11 cellular contexts compared by ENCODE assay signal in genomic region chr14:76768671-76769500, GRCh38. TPM values are rescaled to one million over a fixed set of nuclear protein-coding genes. Genes with fewer than 3 reads are reported as not detected.
A peak's percentile ranks its signal among the peaks of the same experiment; 100 is the strongest.
DNase-seq lines count a peak whose midpoint lies in the region; ATAC-seq and TF ChIP-seq lines count a peak whose summit lies in the region.
"Had no signal": no experiment of that assay in that cellular context is flagged by ENCODE, and none has a peak within 500 bp of the region (broad histone marks: within the 10 kb centered on the region; RNA-seq: fewer than 3 reads in every experiment).

No MANE protein-coding gene starts in this region.

- H3K9ac ChIP-seq in IMR-90 (ENCODE audit: low read depth, low read length): no peak overlapping the region
- H3K9ac ChIP-seq: KMS-11 had no signal

- H4K5ac ChIP-seq in IMR-90 (ENCODE audit: low read depth, low read length): no peak overlapping the region

- no peak overlapping the region for H3K23ac ChIP-seq in IMR-90 (ENCODE audit: low read depth, low read length)

- H3K27me3 ChIP-seq in CD4-positive, alpha-beta T cell (ENCODE audit: control insufficient read depth, insufficient read depth, low read length): no peaks in the 10 kb centered on the region
- H3K27me3 ChIP-seq in IMR-90 (ENCODE audit: control insufficient read depth, insufficient read depth, low read length): no peaks in the 10 kb centered on the region
- H3K27me3 ChIP-seq in testis: no peaks in the 10 kb centered on the region

- TF ChIP-seq POLR2A in IMR-90 (IDR thresholded peaks at IDR 0.05; ENCODE audit: low read depth, low read length): no peak
- no peak for TF ChIP-seq POLR2A in testis (IDR thresholded peaks at IDR 0.05)

- peak overlapping the region in 1 of 2 experiments; percentile 42; a peak in 1 of 4 replicates for H4K8ac ChIP-seq in IMR-90 (ENCODE audit: low read depth in 2 of 2, low read length in 2 of 2)

- H3K27ac Mint-ChIP-seq in CD4-positive, alpha-beta T cell: peak overlapping the region; percentile 94
- peak overlapping the region; percentile 77 to 94 for H3K27ac Mint-ChIP-seq in effector memory CD8-positive, alpha-beta T cell
- peak overlapping the region; percentile 86 for H3K27ac Mint-ChIP-seq in neural crest cell (ENCODE audit: unreplicated experiment)

- no peak overlapping the region for H4K91ac ChIP-seq in IMR-90 (ENCODE audit: insufficient read depth, low read depth, low read length)

- H3K56ac ChIP-seq in IMR-90 (ENCODE audit: extremely low read depth, insufficient read depth, low read length): no peak overlapping the region

- H2AFZ ChIP-seq in IMR-90 (replicated peaks; ENCODE audit: low read length, poor library complexity): peak overlapping the region; percentile 62

- POLR2A ChIA-PET in CD4-positive, alpha-beta T cell (lab: Charles Lee): interaction anchor here (1.0 to 1.4 kb wide), 3 partner anchors 9 to 44 kb away, joined by 3 to 7 read pairs (median 4); partner anchors contain the start of gene ANGEL1
- POLR2A ChIA-PET in IMR-90 (lab: Charles Lee; ENCODE audit: unreplicated experiment): interaction anchor here (0.6 kb wide), 1 partner anchor 256 kb away, joined by 3 read pairs; no protein-coding TSS in a partner anchor

- no peaks in the 10 kb centered on the region for H3K79me1 ChIP-seq in IMR-90 (ENCODE audit: low read depth in 1 of 2, low read length in 2 of 2)

- H3K27ac ChIP-seq in CD4-positive, alpha-beta T cell (ENCODE audit: low read depth, low read length): peak overlapping the region; percentile 70
- H3K27ac ChIP-seq in IMR-90 (ENCODE audit: insufficient read depth, low read length) (no peak overlapping the region), testis (no peak overlapping the region)
- H3K27ac ChIP-seq: KMS-11 had no signal

- no peaks in the 10 kb centered on the region for H3K27me3 Mint-ChIP-seq in CD4-positive, alpha-beta T cell
- H3K27me3 Mint-ChIP-seq in effector memory CD8-positive, alpha-beta T cell: peaks cover 0 to 8% of the 10 kb centered on the region in 2 donors
- no peaks in the 10 kb centered on the region for H3K27me3 Mint-ChIP-seq in neural crest cell (ENCODE audit: low read depth)

- no peaks in the 10 kb centered on the region for H3K9me3 Mint-ChIP-seq in CD4-positive, alpha-beta T cell
- no peaks in the 10 kb centered on the region for H3K9me3 Mint-ChIP-seq in effector memory CD8-positive, alpha-beta T cell
- H3K9me3 Mint-ChIP-seq in neural crest cell: no peaks in the 10 kb centered on the region

- H2AK5ac ChIP-seq in IMR-90 (ENCODE audit: low read depth, low read length): no peak overlapping the region

- ATAC-seq in CD4-positive, alpha-beta T cell (ENCODE audit: poor library complexity): no peak
- ATAC-seq in IMR-90 (ENCODE audit: low read depth): no peak
- ATAC-seq in effector memory CD8-positive, alpha-beta T cell (replicated peaks): no peak

- H3K9me1 ChIP-seq in IMR-90 (ENCODE audit: insufficient read depth, low read length): peaks cover 8% of the 10 kb centered on the region; the same call in 1 of the 2 replicates

- H3K4me1 Mint-ChIP-seq in CD4-positive, alpha-beta T cell (ENCODE audit: low read depth): peaks cover 15% of the 10 kb centered on the region
- peaks cover 6 to 19% of the 10 kb centered on the region in 2 donors for H3K4me1 Mint-ChIP-seq in effector memory CD8-positive, alpha-beta T cell (ENCODE audit: low read depth in 2 of 2)
- H3K4me1 Mint-ChIP-seq in neural crest cell: peaks cover 56% of the 10 kb centered on the region

- H2BK120ac ChIP-seq in IMR-90 (ENCODE audit: low read depth, low read length): no peak overlapping the region

- intact Hi-C loops in CD4-positive, alpha-beta T cell (cut with DNase I, micrococcal nuclease): loop anchor here in 1 of 2 experiments (2.0 to 5.0 kb wide), 2 partner anchors 42 to 57 kb away; no protein-coding TSS in a partner anchor
- intact Hi-C loops in IMR-90 (cut with micrococcal nuclease): no loop called here
- intact Hi-C loops in testis (cut with DNase I; ENCODE audit: low total_unique reads): no loop called here

- no peak overlapping the region for H3K4ac ChIP-seq in IMR-90 (ENCODE audit: low read depth, low read length)

- peak overlapping the region; percentile 43 for H3K4me3 Mint-ChIP-seq in CD4-positive, alpha-beta T cell
- H3K4me3 Mint-ChIP-seq in effector memory CD8-positive, alpha-beta T cell: peak overlapping the region in 1 of 2 donors; percentile 66
- H3K4me3 Mint-ChIP-seq in neural crest cell: peak overlapping the region; percentile 15

- H3K18ac ChIP-seq in IMR-90 (ENCODE audit: low read depth, low read length): no peak overlapping the region

- no peak overlapping the region for H3K4me3 ChIP-seq in IMR-90 (ENCODE audit: insufficient read depth, low read depth, low read length)
- H3K4me3 ChIP-seq in testis: no peak overlapping the region

- H3K9me3 ChIP-seq in CD4-positive, alpha-beta T cell (ENCODE audit: control insufficient read depth, low read length): no peaks in the 10 kb centered on the region
- H3K9me3 ChIP-seq in IMR-90 (ENCODE audit: control insufficient read depth, insufficient read depth, low read length): no peaks in the 10 kb centered on the region
- no peaks in the 10 kb centered on the region for H3K9me3 ChIP-seq in testis

- H3K4me1 ChIP-seq in IMR-90 (ENCODE audit: control insufficient read depth, insufficient read depth, low read length) (peaks cover 14% of the 10 kb centered on the region), testis (peaks cover 28% of the 10 kb centered on the region)

- H3K4me2 ChIP-seq in IMR-90 (ENCODE audit: low read depth, low read length): no peak overlapping the region
- H3K4me2 ChIP-seq: KMS-11 had no signal

- CTCF ChIA-PET in CD4-positive, alpha-beta T cell (lab: Charles Lee): interaction anchor here (1.1 to 1.2 kb wide), 2 partner anchors 16 to 58 kb away, joined by 4 read pairs; no protein-coding TSS in a partner anchor
- CTCF ChIA-PET in IMR-90 (lab: Yijun Ruan, JAX): no interaction called here

- 75% methylated on average over 4 of the region's 11 CpGs; no CpG with 5 or more reads in 1 of the 2 experiments for WGBS in IMR-90 (ENCODE audit: extremely low coverage in 2 of 2, insufficient read length in 1 of 2), 2 experiments
- WGBS in testis, 2 donors: 57 to 72% methylated on average over 9 to 11 of the region's 11 CpGs

- in situ Hi-C loops in IMR-90 (cut with MboI; ENCODE audit: low sequenced_read_pairs): no loop called here

- H3K36me3 ChIP-seq in IMR-90 (ENCODE audit: control insufficient read depth, insufficient read depth, low read length) (peaks cover 4% of the 10 kb centered on the region; the same call in 1 of the 2 replicates), testis (ENCODE audit: low read depth, missing control alignments) (no peaks in the 10 kb centered on the region)

- no peak for TF ChIP-seq CTCF in CD4-positive, alpha-beta T cell (IDR thresholded peaks at IDR 0.05)
- TF ChIP-seq CTCF in IMR-90 (conservative IDR thresholded peaks at IDR 0.05; ENCODE audit: low read depth, low read length): no peak
- no peak for TF ChIP-seq CTCF in neural crest cell (conservative IDR thresholded peaks at IDR 0.05)
- no peak for TF ChIP-seq CTCF in testis (IDR thresholded peaks at IDR 0.05)

- TF ChIP-seq RAD21 in IMR-90 (IDR thresholded peaks at IDR 0.05; ENCODE audit: low read length): no peak

- no peak overlapping the region for H2BK5ac ChIP-seq in IMR-90 (ENCODE audit: low read depth, low read length, poor library complexity, severe bottlenecking)

- H2BK20ac ChIP-seq in IMR-90 (ENCODE audit: low read depth, low read length): no peak overlapping the region

- H2BK15ac ChIP-seq in IMR-90 (ENCODE audit: low read depth, low read length): no peak overlapping the region

- no peaks in the 10 kb centered on the region for H3K36me3 Mint-ChIP-seq in CD4-positive, alpha-beta T cell (ENCODE audit: low read depth)
- H3K36me3 Mint-ChIP-seq in effector memory CD8-positive, alpha-beta T cell (ENCODE audit: insufficient read depth): peaks cover 5% of the 10 kb centered on the region
- H3K36me3 Mint-ChIP-seq in neural crest cell (ENCODE audit: low read depth): peaks cover 3% of the 10 kb centered on the region

- no peaks in the 10 kb centered on the region for H4K20me1 ChIP-seq in IMR-90 (ENCODE audit: insufficient read depth, low read length)

- dilution Hi-C loops in IMR-90 (cut with HindIII; ENCODE audit: low sequenced_read_pairs, unreplicated experiment): no loop called here

- no peak for DNase-seq in CD4-positive, alpha-beta T cell
- DNase-seq in IMR-90 (no peak), neural crest cell (ENCODE audit: low read depth, low spot score) (no peak), COLO668 (lab: John Stamatoyannopoulos, UW; ENCODE audit: unreplicated experiment) (no peak), testis (no peak), NCI-H2227 treated with DMSO at 0.1 percent for 48 hours (lab: John Stamatoyannopoulos, UW) (no peak), HuH-7 (ENCODE audit: low spot score) (no peak)
- DNase-seq in effector memory CD8-positive, alpha-beta T cell: no peak
- DNase-seq: DMS 273 treated with DMSO at 0.1 percent for 48 hours had no signal

- no TSS peak for BruUV-seq in IMR-90 (replicated peaks; lab: Mats Ljungman, UMichigan)

- H3K14ac ChIP-seq in IMR-90 (replicated peaks; ENCODE audit: low read depth, low read length): no peak overlapping the region

- no peak overlapping the region for H2AK9ac ChIP-seq in IMR-90 (replicated peaks; ENCODE audit: low read depth, low read length, poor library complexity)

TF ChIP-seq in IMR-90, 13 proteins besides CTCF, POLR2A, EP300 and RAD21 (continues in another document):
- TF ChIP-seq FOS (IDR thresholded peaks at IDR 0.05; ENCODE audit: low read depth, low read length): no peak

RNA-seq across cellular contexts. Expression of gene VASH1, which starts 7.6 kb away (rescaled TPM):
- total RNA-seq in CD4-positive, alpha-beta T cell: 1 to 10 TPM; 7.3 to 9.2 TPM
- total RNA-seq in IMR-90 (2012; rRNA removed): 1.9 and 2.0 TPM in 2 replicates
- 9.5 and 9.6 TPM in 2 replicates for polyA plus RNA-seq in IMR-90 (2012; rRNA removed)
- 5.5 TPM in 2 replicates for polyA plus RNA-seq in IMR-90 (2012; cell fraction: cytosol; rRNA removed)
- 22.8 and 31.0 TPM in 2 replicates for polyA plus RNA-seq in IMR-90 (2012; cell fraction: nucleus; rRNA removed; ENCODE audit: low replicate concordance)
- total RNA-seq in neural crest cell: 68.1 and 72.0 TPM in 2 replicates
- 10 to 100 TPM; 26.6 to 31.7 TPM for total RNA-seq in testis
- 32.0 TPM for polyA plus RNA-seq in testis (ENCODE audit: insufficient read depth, low read depth, low replicate concordance)

RNA-seq across cellular contexts. Expression of gene ANGEL1, which starts 43.8 kb away (rescaled TPM):
- total RNA-seq in CD4-positive, alpha-beta T cell: 10 to 100 TPM; 10.1 to 10.4 TPM
- total RNA-seq in IMR-90 (2012; rRNA removed): 3.6 and 4.1 TPM in 2 replicates
- 8.4 and 10.0 TPM in 2 replicates for polyA plus RNA-seq in IMR-90 (2012; rRNA removed)
- polyA plus RNA-seq in IMR-90 (2012; cell fraction: cytosol; rRNA removed): 5.4 and 7.7 TPM in 2 replicates
- polyA plus RNA-seq in IMR-90 (2012; cell fraction: nucleus; rRNA removed; ENCODE audit: low replicate concordance): 23.8 and 32.6 TPM in 2 replicates
- total RNA-seq in neural crest cell: 37.2 and 38.8 TPM in 2 replicates
- total RNA-seq in testis: 100 to 1,000 TPM; 126 to 132 TPM
- 150 TPM for polyA plus RNA-seq in testis (ENCODE audit: insufficient read depth, low read depth, low replicate concordance)

RNA-seq across cellular contexts. Expression of gene LRRC74A, which starts 57.3 kb away (rescaled TPM):
- total RNA-seq in CD4-positive, alpha-beta T cell: not detected
- total RNA-seq in IMR-90 (2012; rRNA removed) (not detected in 2 replicates), neural crest cell (not detected in 2 replicates), testis (10 to 100 TPM in 1 of 2 donors, 1 to 10 TPM in 1; 5.9 to 28.7 TPM)
- polyA plus RNA-seq in IMR-90 (2012; rRNA removed) (not detected in 2 replicates), testis (ENCODE audit: insufficient read depth, low read depth, low replicate concordance) (32.5 TPM)
- polyA plus RNA-seq in IMR-90 (2012; cell fraction: cytosol; rRNA removed): not detected in 2 replicates
- polyA plus RNA-seq in IMR-90 (2012; cell fraction: nucleus; rRNA removed; ENCODE audit: low replicate concordance): not detected in 2 replicates
- total RNA-seq: sciatic nerve had no signal
